In the genomic region with DNA sequence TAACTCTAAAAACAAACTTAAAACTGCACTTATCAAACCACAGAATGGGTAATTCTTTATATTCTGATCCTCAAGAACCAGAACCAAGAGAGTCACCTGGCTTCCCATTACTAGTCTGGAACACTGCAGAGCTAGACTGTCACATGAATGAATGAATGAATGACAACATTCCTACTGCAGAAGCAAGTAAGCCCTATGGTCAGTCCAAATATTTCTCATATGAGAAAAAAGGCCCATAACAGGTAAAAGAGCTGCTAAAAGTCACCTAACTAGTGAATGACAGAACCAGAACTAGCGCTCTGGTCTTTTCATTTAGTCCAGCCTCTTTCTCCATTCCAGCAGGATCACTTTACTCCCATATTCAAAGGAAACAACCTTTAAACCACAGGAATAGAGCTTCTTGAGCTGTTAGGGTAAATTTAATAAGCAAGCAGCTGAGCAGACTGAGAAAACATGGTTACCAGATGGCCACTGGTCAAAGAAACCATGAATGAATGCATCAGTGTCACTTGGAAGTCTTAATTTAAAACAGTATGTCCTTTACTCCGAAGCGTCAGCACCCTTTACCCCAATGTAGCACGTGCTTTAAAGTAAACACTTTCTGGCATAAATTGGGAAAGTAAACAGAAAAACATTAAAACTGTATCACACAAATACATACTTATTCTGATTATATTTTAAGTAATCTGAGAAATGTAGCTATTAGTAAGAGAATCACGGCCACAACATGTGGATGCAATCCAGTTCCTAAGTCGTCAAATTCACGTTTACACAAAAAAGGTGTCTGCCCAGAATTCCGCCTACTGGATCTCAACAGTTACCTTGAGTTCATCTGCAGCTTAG, we compare ENCODE assay signal across 1 cellular context.
TF ChIP-seq lines count a peak whose summit lies in the region.

No MANE protein-coding gene starts in this region.

TF ChIP-seq in endothelial cell of umbilical vein, 7 proteins besides CTCF, POLR2A, EP300 and RAD21 (continued from another document):
- TF ChIP-seq, protein P1, sequence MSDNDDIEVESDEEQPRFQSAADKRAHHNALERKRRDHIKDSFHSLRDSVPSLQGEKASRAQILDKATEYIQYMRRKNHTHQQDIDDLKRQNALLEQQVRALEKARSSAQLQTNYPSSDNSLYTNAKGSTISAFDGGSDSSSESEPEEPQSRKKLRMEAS (IDR thresholded peaks at IDR 0.05; ENCODE audit: insufficient read depth, insufficient read length): no peak
TF ChIP-seq in endothelial cell of umbilical vein: peak in this region for 0.
